ENCODE assay signal across 27 cellular contexts in the genomic region with DNA sequence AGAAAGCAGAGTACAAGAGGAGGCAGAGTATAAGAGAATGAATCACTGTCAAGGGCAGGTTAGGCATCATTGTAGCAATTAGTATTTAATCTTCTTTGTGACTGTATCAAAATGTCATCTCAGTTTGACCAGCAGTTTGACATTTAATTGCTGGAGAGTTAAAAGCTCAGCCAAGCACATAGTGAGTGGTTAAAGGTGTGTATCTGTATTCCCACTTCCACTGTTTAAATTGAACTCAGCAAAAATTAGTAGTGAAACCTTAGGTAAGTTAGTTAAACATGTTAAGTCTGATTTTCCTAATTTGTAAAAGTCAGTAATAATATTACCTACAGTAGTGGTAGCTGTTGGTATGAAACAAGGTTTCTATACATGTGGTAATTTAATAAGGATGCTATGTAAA.
"Had no signal": no experiment of that assay in that cellular context is flagged by ENCODE, and none has a peak within 500 bp of the region (broad histone marks: within the 10 kb centered on the region; RNA-seq: fewer than 3 reads in every experiment).

No MANE protein-coding gene starts in this region.

- FAIRE-seq: colon, endometrium, endothelial cell of umbilical vein, frontal cortex had no signal

- H3K4me3 ChIP-seq: colonic mucosa, coronary artery, dorsolateral prefrontal cortex, esophagus muscularis mucosa, esophagus squamous epithelium, gastrocnemius medialis, gastroesophageal sphincter, heart left ventricle, heart right ventricle had no signal

- H3K4me1 ChIP-seq: colonic mucosa, esophagus muscularis mucosa, esophagus squamous epithelium, foreskin keratinocyte, gastrocnemius medialis, gastroesophageal sphincter, heart left ventricle, heart right ventricle had no signal

- DNase-seq: colonic mucosa; cortex of kidney; dermis blood vessel endothelial cell; dorsolateral prefrontal cortex; effector CD4-positive, alpha-beta T cell; effector CD8-positive, alpha-beta T cell; effector memory CD4-positive, alpha-beta T cell; effector memory CD8-positive, alpha-beta T cell; endodermal cell; erythroblast; esophagus squamous epithelium; foreskin fibroblast; foreskin keratinocyte; foreskin melanocyte; gastrocnemius medialis; glutamatergic neuron; heart left ventricle; heart right ventricle had no signal

- H3K27me3 ChIP-seq: colonic mucosa, esophagus muscularis mucosa, esophagus squamous epithelium, foreskin keratinocyte, gastrocnemius medialis, gastroesophageal sphincter, heart left ventricle, heart right ventricle had no signal

- H3K36me3 ChIP-seq: colonic mucosa, esophagus muscularis mucosa, esophagus squamous epithelium, gastrocnemius medialis, gastroesophageal sphincter, heart left ventricle, heart right ventricle had no signal

- ATAC-seq: effector memory CD8-positive, alpha-beta T cell; esophagus mucosa; foreskin keratinocyte; gastrocnemius medialis; gastroesophageal sphincter; heart left ventricle; heart right ventricle had no signal

- H3K9me3 ChIP-seq: colonic mucosa, esophagus muscularis mucosa, esophagus squamous epithelium, gastrocnemius medialis, gastroesophageal sphincter, heart left ventricle, heart right ventricle had no signal

- H3K27ac ChIP-seq: colonic mucosa, coronary artery, dorsolateral prefrontal cortex, epithelial cell of prostate, esophagus muscularis mucosa, esophagus squamous epithelium, foreskin keratinocyte, gastrocnemius medialis, gastroesophageal sphincter, heart left ventricle, heart right ventricle had no signal
